In the genomic region with DNA sequence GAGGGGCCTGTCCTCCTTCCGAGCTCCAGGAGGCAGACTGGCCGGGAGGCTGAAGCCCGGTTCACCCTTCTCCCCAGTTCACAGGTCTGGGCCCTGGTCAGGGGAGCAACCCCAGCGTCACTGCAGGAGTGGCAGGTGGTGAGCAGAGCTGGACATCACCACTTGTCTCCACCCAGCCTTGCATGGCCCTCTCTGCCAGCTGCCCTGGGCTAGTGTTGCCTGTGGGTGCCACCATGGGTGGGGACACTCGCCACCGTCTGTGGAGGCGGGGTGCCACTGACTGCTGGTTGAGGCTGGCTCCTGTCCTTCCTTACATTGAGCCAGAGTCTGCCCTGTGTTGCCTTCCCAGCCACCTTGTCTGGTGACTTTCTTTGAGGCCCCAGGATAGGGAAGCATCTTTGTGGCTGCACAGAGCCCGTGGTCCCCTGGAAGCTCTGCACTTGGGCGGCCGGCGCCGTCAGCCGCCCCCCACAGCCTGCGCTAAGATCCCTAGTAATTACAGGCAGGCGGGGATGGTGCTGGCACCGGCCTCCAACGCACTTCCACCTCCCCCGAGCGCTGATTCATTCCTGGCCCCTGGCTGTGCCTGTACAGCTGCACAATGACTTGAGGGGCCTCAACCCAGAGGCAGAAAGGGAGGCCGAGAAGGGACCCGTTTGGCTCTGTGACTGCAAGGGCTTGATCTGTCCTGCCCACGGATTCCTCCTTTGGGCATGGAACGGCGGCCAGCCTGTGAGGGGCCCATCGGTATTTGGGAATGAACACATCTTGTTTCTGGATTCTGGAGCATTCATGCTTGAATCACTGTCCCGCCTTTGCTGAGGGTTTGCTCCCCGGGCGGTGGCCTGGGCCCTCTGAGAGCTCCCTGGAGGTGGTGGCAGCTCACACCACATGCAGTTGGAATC, we compare ENCODE assay signal across 10 cellular contexts. TPM values are rescaled to one million over a fixed set of nuclear protein-coding genes. Genes with fewer than 3 reads are reported as not detected.
DNase-seq lines count a peak whose midpoint lies in the region; ATAC-seq, FAIRE-seq and TF ChIP-seq lines count a peak whose summit lies in the region.
"Had no signal": no experiment of that assay in that cellular context is flagged by ENCODE, and none has a peak within 500 bp of the region (broad histone marks: within the 10 kb centered on the region; RNA-seq: fewer than 3 reads in every experiment).

No MANE protein-coding gene starts in this region.

- WGBS in A549 (ENCODE audit: missing lambda C conversion rate), result 42% methylated on average over 26 of the region's 28 CpGs

- H3K4me3 ChIP-seq in A549, result no peak overlapping the region
- no peak overlapping the region; the same call in 1 of the 2 replicates for H3K4me3 ChIP-seq in HEK293 (ENCODE audit: low read depth, low read length)
- peak overlapping the region; percentile 34 for H3K4me3 ChIP-seq in adipocyte (ENCODE audit: low read length)

- peak overlapping the region; percentile 63 for H3K9ac ChIP-seq in adipocyte (ENCODE audit: low read length)

- no peak for TF ChIP-seq POLR2A in A549 (IDR thresholded peaks at IDR 0.05; ENCODE audit: low read length)

- CTCF ChIA-PET in A549 (lab: Yijun Ruan, JAX), result interaction anchor here (0.8 to 37.9 kb wide), 10 partner anchors 9 to 58 kb away, joined by 3 to 880 read pairs (median 5); no protein-coding TSS in a partner anchor
- CTCF ChIA-PET in HEK293 (lab: Yijun Ruan, JAX), result interaction anchor here (0.6 to 3.5 kb wide), 9 partner anchors 10 to 388 kb away, joined by 3 to 32 read pairs (median 6); no protein-coding TSS in a partner anchor

- no peaks in the 10 kb centered on the region for H3K9me3 ChIP-seq in A549
- no peaks in the 10 kb centered on the region for H3K9me3 ChIP-seq in HEK293 (ENCODE audit: control insufficient read depth, insufficient read depth, low read depth, low read length)
- H3K9me3 ChIP-seq in adipocyte (ENCODE audit: control insufficient read depth, low read length), result no peaks in the 10 kb centered on the region

- TF ChIP-seq RAD21 in A549 (conservative IDR thresholded peaks at IDR 0.05 in 1 of 2, IDR thresholded peaks at IDR 0.05 in 1 of 2), result no peak

- no peak for TF ChIP-seq EP300 in A549 (IDR thresholded peaks at IDR 0.05)

- H3K36me3 ChIP-seq in HEK293 (ENCODE audit: control insufficient read depth in 2 of 2, insufficient read depth in 1 of 2, low read length in 2 of 2) (peaks cover 0 to 26% of the 10 kb centered on the region in 2 experiments; a peak in 1 of 3 replicates), adipocyte (ENCODE audit: control insufficient read depth, insufficient read depth, low read length, severe bottlenecking) (no peaks in the 10 kb centered on the region)

- FAIRE-seq in A549 (lab: Jason Lieb, UNC), result no peak
- FAIRE-seq: D721Med, frontal cortex had no signal

- DNase-seq in A549 (ENCODE audit: low read depth in 1 of 2, low spot score in 1 of 2), result peak in 1 of 2 experiments; percentile 42
- peak; percentile 76 for DNase-seq in adipocyte (ENCODE audit: low read depth)
- peak; percentile 55 for DNase-seq in kidney tubule cell (ENCODE audit: low spot score)
- no peak for DNase-seq in stimulated activated CD4-positive, alpha-beta T cell treated with anti-CD3 and anti-CD28 coated beads, Interleukin-1b, Interleukin-23, amount 100 ng/mL, for 48 hours
- no peak for DNase-seq in activated T-cell treated with anti-CD3 and anti-CD28 coated beads, Interleukin-2, amount 50 U/mL, for 48 hours

- peak; percentile 8 to 39; a peak in 4 of 6 replicates for ATAC-seq in A549
- ATAC-seq in HG03571 (IDR thresholded peaks at IDR 0.05; ENCODE audit: unreplicated experiment), result no peak
- no peak for ATAC-seq in HG03460 (IDR thresholded peaks at IDR 0.05; ENCODE audit: unreplicated experiment)

- H3K27ac ChIP-seq in A549 (peak overlapping the region; percentile 70 to 83), HEK293 (ENCODE audit: extremely low read depth, low read depth, low read length) (no peak overlapping the region)

- TF ChIP-seq CTCF in A549 (IDR thresholded peaks at IDR 0.05) (no peak), HEK293 (tag by site-specific recombination; IDR thresholded peaks at IDR 0.05) (no peak)

- peaks cover 48% of the 10 kb centered on the region for H3K4me1 ChIP-seq in A549
- H3K4me1 ChIP-seq in HEK293 (ENCODE audit: control insufficient read depth, insufficient read depth, low read length), result peaks cover 15% of the 10 kb centered on the region
- peaks cover 49% of the 10 kb centered on the region for H3K4me1 ChIP-seq in adipocyte (ENCODE audit: control insufficient read depth, insufficient read depth, low read length)

- POLR2A ChIA-PET in A549 (lab: Yijun Ruan, JAX), result no interaction called here
- POLR2A ChIA-PET in HEK293 (lab: Yijun Ruan, JAX), result interaction anchor here (0.9 to 1.8 kb wide), 2 partner anchors 17 to 55 kb away, joined by 3 to 6 read pairs; no protein-coding TSS in a partner anchor

- peak overlapping the region; percentile 70 for H3K4me2 ChIP-seq in A549

- H3K27me3 ChIP-seq in adipocyte (replicated peaks; ENCODE audit: control insufficient read depth, insufficient read depth, low read length), result no peaks in the 10 kb centered on the region

TF ChIP-seq in A549, 52 proteins besides CTCF, POLR2A, EP300 and RAD21:
- TF ChIP-seq ZFP36 (IDR thresholded peaks at IDR 0.05; ENCODE audit: borderline replicate concordance, partially characterized antibody) (peak; percentile 27), ZNF302 (CRISPR knock-in tag; IDR thresholded peaks at IDR 0.05) (no peak)

TF ChIP-seq in HEK293, 187 proteins besides CTCF, POLR2A, EP300 and RAD21 (continues in another document):
- TF ChIP-seq ZNF670 (tag by site-specific recombination; IDR thresholded peaks at IDR 0.05; ENCODE audit: low read depth), result no peak
- no peak for TF ChIP-seq ZNF549 (tag by site-specific recombination; IDR thresholded peaks at IDR 0.05)
- TF ChIP-seq ZBTB8A (tag by site-specific recombination; IDR thresholded peaks at IDR 0.05), result 0 out of 2 replicates have a peak, but pooled peaks have one; percentile 5
- TF ChIP-seq EGR2 (tag by site-specific recombination; IDR thresholded peaks at IDR 0.05; ENCODE audit: low read depth), result peak; percentile 91
- no peak for TF ChIP-seq ZNF623 (tag by site-specific recombination; IDR thresholded peaks at IDR 0.05)
- TF ChIP-seq ZNF341 (tag by site-specific recombination; IDR thresholded peaks at IDR 0.05; ENCODE audit: low read depth), result peak; percentile 70
- TF ChIP-seq ZNF184 (tag by site-specific recombination; IDR thresholded peaks at IDR 0.05), result no peak
- peak; percentile 33; the same call in 1 of the 2 replicates for TF ChIP-seq KLF17 (tag by site-specific recombination; IDR thresholded peaks at IDR 0.05)
- TF ChIP-seq SALL2 (tag by site-specific recombination; IDR thresholded peaks at IDR 0.05; ENCODE audit: borderline replicate concordance), result no peak
- peak; percentile 21; the same call in 1 of the 2 replicates for TF ChIP-seq PRDM10 (tag by site-specific recombination; IDR thresholded peaks at IDR 0.05)
- TF ChIP-seq SP2 (tag by site-specific recombination; IDR thresholded peaks at IDR 0.05), result peak; percentile 7; the same call in 1 of the 2 replicates

RNA-seq across cellular contexts. Expression of gene BAIAP2, which starts 5.2 kb away (rescaled TPM):
- polyA plus RNA-seq in A549 (2011; rRNA removed) (7.1 and 8.6 TPM in 2 replicates), A549 (2017; fragmentation: RNase III; extraction: RNeasy Plus Mini Kit Qiagen cat#74134 plus additional on column Dnase treatment) (23.9 to 30.4 TPM (median 27.5 TPM) in 3 replicates)
- 15.7 and 21.3 TPM in 2 replicates for polyA plus RNA-seq in A549 (2012; cell fraction: cytosol; rRNA removed)
- polyA plus RNA-seq in A549 (2012; cell fraction: nucleus; rRNA removed), result 44.2 and 62.0 TPM in 2 replicates
- polyA minus RNA-seq in A549 (2011; rRNA and poly(A)+ RNA removed), result 9.4 and 10.6 TPM in 2 replicates

RNA-seq across cellular contexts. Expression of gene CHMP6, which starts 48.5 kb away (rescaled TPM):
- polyA plus RNA-seq in A549 (2011; rRNA removed) (17.8 and 28.9 TPM in 2 replicates), A549 (2017; fragmentation: RNase III; extraction: RNeasy Plus Mini Kit Qiagen cat#74134 plus additional on column Dnase treatment) (26.6 to 32.7 TPM (median 30.8 TPM) in 3 replicates)
- 36.9 and 47.2 TPM in 2 replicates for polyA plus RNA-seq in A549 (2012; cell fraction: cytosol; rRNA removed)
- polyA plus RNA-seq in A549 (2012; cell fraction: nucleus; rRNA removed), result 34.1 and 42.1 TPM in 2 replicates
- polyA minus RNA-seq in A549 (2011; rRNA and poly(A)+ RNA removed), result 9.5 and 11.2 TPM in 2 replicates

Comparison
In these comparisons a context has a peak if more than half of its experiments do, and no peak if none do; other contexts are left out.
1. ATAC-seq: peak in A549 (2 of 2); none in HG03571 (single experiment) and HG03460 (single experiment).
2. DNase-seq: peak in adipocyte (single experiment) and kidney tubule cell (single experiment); none in stimulated activated CD4-positive, alpha-beta T cell treated with anti-CD3 and anti-CD28 coated beads, Interleukin-1b, Interleukin-23, amount 100 ng/mL, for 48 hours (single experiment) and activated T-cell treated with anti-CD3 and anti-CD28 coated beads, Interleukin-2, amount 50 U/mL, for 48 hours (0 of 2).
3. Of the 5 proteins assayed by ChIP-seq in both HEK293 and A549: peak only in HEK293: PBX3; only in A549: none; in both: none; in neither: 4.